In genomic region chr2:47903781-47904447, GRCh38 we compare ENCODE assay signal across 8 cellular contexts.
DNase-seq lines count a peak whose midpoint lies in the region; ATAC-seq and TF ChIP-seq lines count a peak whose summit lies in the region.

No MANE protein-coding gene starts in this region.

- H3K9me3 ChIP-seq in KOPT-K1 (ENCODE audit: insufficient read depth, low read length, poor library complexity, severe bottlenecking) (no peaks in the 10 kb centered on the region), muscle layer of duodenum (ENCODE audit: control insufficient read depth in 1 of 2, low read length in 2 of 2) (no peaks in the 10 kb centered on the region)

- H3K27ac ChIP-seq in KOPT-K1 (ENCODE audit: low read depth, low read length, poor library complexity, severe bottlenecking) (peak overlapping the region; percentile 90), muscle layer of duodenum (ENCODE audit: low read length) (peak overlapping the region; percentile 91)

- H3K36me3 ChIP-seq in KOPT-K1 (ENCODE audit: insufficient read depth, low read length): no peaks in the 10 kb centered on the region
- no peaks in the 10 kb centered on the region for H3K36me3 ChIP-seq in muscle layer of duodenum (ENCODE audit: control insufficient read depth in 1 of 2, insufficient read depth in 2 of 2, low read length in 2 of 2)

- DNase-seq in AG10803 (ENCODE audit: low read depth) (no peak), choroid plexus epithelial cell (ENCODE audit: low read depth) (no peak), activated gamma-delta T cell treated with Interleukin-2 at 50 U/mL for 16 hours (no peak), HCEC 1CT (no peak), retina (no peak)

- no peak for ATAC-seq in GM21528 (IDR thresholded peaks at IDR 0.05; ENCODE audit: low FRiP score, unreplicated experiment)

- no peaks in the 10 kb centered on the region for H3K27me3 ChIP-seq in muscle layer of duodenum (ENCODE audit: low read depth, low read length)

- H3K4me3 ChIP-seq in AG10803 (ENCODE audit: low read length): peak overlapping the region; percentile 81
- peak overlapping the region; percentile 86 for H3K4me3 ChIP-seq in choroid plexus epithelial cell (ENCODE audit: low read depth, low read length)
- peak overlapping the region; percentile 85 to 89 for H3K4me3 ChIP-seq in muscle layer of duodenum (ENCODE audit: low read depth in 1 of 2, low read length in 2 of 2)

- H3K4me1 ChIP-seq in muscle layer of duodenum (ENCODE audit: control insufficient read depth in 1 of 2, insufficient read depth in 2 of 2, low read length in 2 of 2): peaks cover 11 to 23% of the 10 kb centered on the region in 2 donors

- no peak for TF ChIP-seq CTCF in AG10803 (conservative IDR thresholded peaks at IDR 0.05; ENCODE audit: low read length)
- TF ChIP-seq CTCF in choroid plexus epithelial cell (conservative IDR thresholded peaks at IDR 0.05; ENCODE audit: low read depth, low read length): no peak
